ENCODE assay signal across 10 cellular contexts in the genomic region with DNA sequence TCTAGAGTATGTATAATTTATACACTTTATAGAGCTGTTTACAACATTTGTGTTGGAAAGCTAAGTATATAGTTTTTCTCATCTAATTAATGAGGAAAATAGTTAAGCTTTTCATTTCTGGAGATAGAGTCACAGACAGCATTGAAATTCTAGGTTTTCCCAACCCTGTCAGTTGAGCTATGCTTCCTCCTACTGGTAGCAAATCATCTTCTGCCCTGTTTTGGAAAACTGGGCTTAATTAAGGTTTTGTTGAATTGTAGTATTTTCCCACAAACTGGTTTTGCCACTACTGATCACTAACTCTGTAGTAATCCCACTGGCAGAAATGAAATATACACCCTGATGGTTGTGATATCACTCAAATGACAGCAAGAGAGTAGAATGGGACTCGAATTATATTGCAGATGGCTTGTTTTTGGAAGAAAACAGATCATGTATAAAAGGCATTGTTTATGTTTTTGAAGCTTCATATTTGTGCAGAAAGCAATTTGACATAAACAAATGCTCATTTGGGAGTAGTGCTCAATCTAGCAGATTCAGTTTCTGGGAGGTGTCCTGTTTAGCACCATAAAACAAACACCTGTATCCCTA. TPM values are rescaled to one million over a fixed set of nuclear protein-coding genes. Genes with fewer than 3 reads are reported as not detected.
DNase-seq lines count a peak whose midpoint lies in the region; ATAC-seq and TF ChIP-seq lines count a peak whose summit lies in the region.
"Had no signal": no experiment of that assay in that cellular context is flagged by ENCODE, and none has a peak within 500 bp of the region (broad histone marks: within the 10 kb centered on the region; RNA-seq: fewer than 3 reads in every experiment).

No MANE protein-coding gene starts in this region.

- POLR2A ChIA-PET in MCF 10A (lab: Yijun Ruan, JAX), result interaction anchor here (0.7 to 1.1 kb wide), 5 partner anchors 9 to 334 kb away, joined by 3 to 4 read pairs (median 3); no protein-coding TSS in a partner anchor

- H3K9me3 Mint-ChIP-seq in MCF 10A (ENCODE audit: unreplicated experiment), result no peaks in the 10 kb centered on the region
- H3K9me3 Mint-ChIP-seq in type B pancreatic cell, result no peaks in the 10 kb centered on the region

- BruUV-seq in MCF 10A (replicated peaks; lab: Mats Ljungman, UMichigan), result no TSS peak
- no TSS peak for BruUV-seq in mammary epithelial cell (replicated peaks; lab: Mats Ljungman, UMichigan)

- CTCF ChIA-PET in MCF 10A (lab: Yijun Ruan, JAX) (interaction anchor here (0.6 to 1.8 kb wide), 9 partner anchors 9 to 339 kb away, joined by 3 to 5 read pairs (median 3); no protein-coding TSS in a partner anchor), mammary epithelial cell (lab: Charles Lee; ENCODE audit: low non-redundant PET) (no interaction called here)

- H3K4me1 Mint-ChIP-seq in MCF 10A (ENCODE audit: insufficient read depth, unreplicated experiment), result no peaks in the 10 kb centered on the region
- H3K4me1 Mint-ChIP-seq in type B pancreatic cell (ENCODE audit: unreplicated experiment), result peaks cover 7% of the 10 kb centered on the region

- no peaks in the 10 kb centered on the region for H4K20me1 ChIP-seq in mammary epithelial cell (ENCODE audit: insufficient read depth, low read length)

- intact Hi-C loops in MCF 10A (cut with micrococcal nuclease), result loop anchor here (1.0 to 10.0 kb wide), 5 partner anchors 143 to 845 kb away; no protein-coding TSS in a partner anchor
- intact Hi-C loops in mammary epithelial cell (cut with micrococcal nuclease), result loop anchor here (5.0 kb wide), 1 partner anchor 43 kb away; no protein-coding TSS in a partner anchor
- intact Hi-C loops in adrenal gland (cut with DNase I), result loop anchor here (5.0 to 10.0 kb wide), 3 partner anchors 145 to 335 kb away; no protein-coding TSS in a partner anchor

- H3K36me3 Mint-ChIP-seq in MCF 10A (ENCODE audit: insufficient read depth, unreplicated experiment) (peaks cover 58% of the 10 kb centered on the region), type B pancreatic cell (peaks cover 45% of the 10 kb centered on the region)

- 6% methylated on average over 1 of the region's 1 CpG for WGBS in mammary epithelial cell (ENCODE audit: low coverage, missing lambda C conversion rate)
- 83 to 96% (median 85%) methylated on average over 1 of the region's 1 CpG for WGBS in adrenal gland, 4 donors

- H3K27me3 Mint-ChIP-seq in MCF 10A (ENCODE audit: insufficient read depth, unreplicated experiment), result no peaks in the 10 kb centered on the region
- H3K27me3 Mint-ChIP-seq in type B pancreatic cell, result no peaks in the 10 kb centered on the region

- H3K27ac ChIP-seq in mammary epithelial cell (ENCODE audit: insufficient read depth, low read depth, low read length), result no peak overlapping the region
- no peak overlapping the region for H3K27ac ChIP-seq in adrenal gland

- TF ChIP-seq POLR2A in adrenal gland (IDR thresholded peaks at IDR 0.05), result no peak

- no peak overlapping the region for H3K4me3 Mint-ChIP-seq in MCF 10A (ENCODE audit: unreplicated experiment)
- H3K4me3 Mint-ChIP-seq in type B pancreatic cell, result no peak overlapping the region

- DNase-seq in MCF 10A (ENCODE audit: unreplicated experiment), result no peak
- DNase-seq in mammary epithelial cell, result no peak
- DNase-seq in adrenal gland, result no peak
- peak; percentile 32 for DNase-seq in iPS-NIHi7 (ENCODE audit: extremely low spot score)
- DNase-seq in type B pancreatic cell (ENCODE audit: extremely low spot score, unreplicated experiment), result no peak
- no peak for DNase-seq in NCI-H2081 treated with DMSO at 0.1 percent for 48 hours (lab: John Stamatoyannopoulos, UW)
- no peak for DNase-seq in stimulated activated CD4-positive, alpha-beta T cell treated with anti-CD3 and anti-CD28 coated beads, Interleukin-1b, Interleukin-23, amount 100 ng/mL, for 48 hours
- DNase-seq: SHP77 treated with DMSO at 0.1 percent for 48 hours had no signal

- H3K27me3 ChIP-seq in mammary epithelial cell (ENCODE audit: insufficient read depth, low read length) (no peaks in the 10 kb centered on the region), adrenal gland (no peaks in the 10 kb centered on the region)

- ATAC-seq in GM21447 (IDR thresholded peaks at IDR 0.05; ENCODE audit: unreplicated experiment), result no peak

- H3K27ac Mint-ChIP-seq in MCF 10A (ENCODE audit: low read depth, unreplicated experiment) (no peak overlapping the region), type B pancreatic cell (no peak overlapping the region)

- TF ChIP-seq CTCF in MCF 10A (IDR thresholded peaks at IDR 0.05; ENCODE audit: unreplicated experiment) (peak; percentile 47), mammary epithelial cell (conservative IDR thresholded peaks at IDR 0.05 in 1 of 2, IDR thresholded peaks at IDR 0.05 in 1 of 2; ENCODE audit: extremely low read depth in 1 of 2, insufficient read depth in 1 of 2, low read depth in 1 of 2, low read length in 2 of 2) (no peak), adrenal gland (IDR thresholded peaks at IDR 0.05) (peak in 4 of 6 experiments; percentile 33 to 52 (median 42)), type B pancreatic cell (conservative IDR thresholded peaks at IDR 0.05) (peak; percentile 61)

- no peak overlapping the region for H3K4me2 ChIP-seq in mammary epithelial cell (ENCODE audit: insufficient read depth, low read depth, low read length)

- H3K9me3 ChIP-seq in mammary epithelial cell (replicated peaks; ENCODE audit: insufficient read depth, low read length) (no peaks in the 10 kb centered on the region), adrenal gland (replicated peaks in 1 of 3) (no peaks in the 10 kb centered on the region)

- H3K9ac ChIP-seq in mammary epithelial cell (ENCODE audit: insufficient read depth, low read length), result no peak overlapping the region

- dilution Hi-C loops in mammary epithelial cell (cut with HindIII; ENCODE audit: low sequenced_read_pairs), result no loop called here

- H3K36me3 ChIP-seq in mammary epithelial cell (ENCODE audit: insufficient read depth, low read length), result peaks cover 49% of the 10 kb centered on the region
- H3K36me3 ChIP-seq in adrenal gland (replicated peaks in 1 of 2), result peaks cover 0 to 36% of the 10 kb centered on the region in 2 donors

- H3K79me2 ChIP-seq in mammary epithelial cell (ENCODE audit: insufficient read depth, low read length), result no peaks in the 10 kb centered on the region

- in situ Hi-C loops in mammary epithelial cell (cut with MboI; ENCODE audit: low sequenced_read_pairs in 2 of 2), result no loop called here

- H3K4me3 ChIP-seq in mammary epithelial cell (replicated peaks in 1 of 3; ENCODE audit: insufficient read depth in 1 of 3, low read depth in 2 of 3, low read length in 3 of 3) (no peak overlapping the region), adrenal gland (no peak overlapping the region)
- H3K4me3 ChIP-seq: lung had no signal

- H2AFZ ChIP-seq in mammary epithelial cell (ENCODE audit: low read depth, low read length), result no peak overlapping the region

- H3K4me1 ChIP-seq in mammary epithelial cell (ENCODE audit: insufficient read depth, low read length) (no peaks in the 10 kb centered on the region), adrenal gland (replicated peaks in 1 of 2) (no peaks in the 10 kb centered on the region)

RNA-seq across cellular contexts. Expression of a gene that starts 46.6 kb away (rescaled TPM):
- 0.07 TPM in 1 of 2 replicates, not detected in the other for total RNA-seq in MCF 10A (2022)
- under 1 TPM in 1 of 2 donors, not detected in 1; 0.17 TPM for total RNA-seq in mammary epithelial cell
- 0.02 TPM for polyA plus RNA-seq in mammary epithelial cell
- polyA minus RNA-seq in mammary epithelial cell, result not detected
- total RNA-seq in adrenal gland, result 1 to 10 TPM in 7 of 8 donors, under 1 TPM in 1; 0.79 to 3.6 (median 2.2) TPM
- polyA plus RNA-seq in adrenal gland, result 1 to 10 TPM in 2 of 3 donors, under 1 TPM in 1; 0.37 to 1.3 (median 1.1) TPM
- not detected in 2 replicates for total RNA-seq in type B pancreatic cell (ENCODE audit: low replicate concordance)

Comparison
In these comparisons a context has a peak if more than half of its experiments do, and no peak if none do; other contexts are left out.
1. CTCF ChIP-seq: peak in MCF 10A (single experiment), adrenal gland (4 of 6) and type B pancreatic cell (single experiment); none in mammary epithelial cell (0 of 2).